Comparison of ENCODE assay signal across 20 cellular contexts in genomic region chr6:157732416-157733161, GRCh38.
"Had no signal": no experiment of that assay in that cellular context is flagged by ENCODE, and none has a peak within 500 bp of the region (broad histone marks: within the 10 kb centered on the region; RNA-seq: fewer than 3 reads in every experiment).

No MANE protein-coding gene starts in this region.

- H3K4me3 ChIP-seq: adrenal gland, SK-N-MC had no signal

- DNase-seq: activated CD4-positive, alpha-beta T cell treated with anti-CD3 and anti-CD28 coated beads for 48 hours; activated CD4-positive, alpha-beta T cell treated with anti-CD3 and anti-CD28 coated beads, Interleukin-2, amount 50 U/mL, for 4 hours; activated CD4-positive, CD25-positive, alpha-beta regulatory T cell treated with anti-CD3 and anti-CD28 coated beads, Interleukin-2, amount 50 U/mL, for 72 hours; activated CD8-positive, alpha-beta memory T cell treated with anti-CD3 and anti-CD28 coated beads, Interleukin-2, amount 50 U/mL, for 48 hours; activated CD8-positive, alpha-beta T cell treated with anti-CD3 and anti-CD28 coated beads, Interleukin-2, amount 10 ng/mL, durations not matched to agents 7 days and 5 days; activated naive CD4-positive, alpha-beta T cell treated with anti-CD3 and anti-CD28 coated beads, Interleukin-2, amount 50 U/mL, for 16 hours; activated naive CD8-positive, alpha-beta T cell treated with anti-CD3 and anti-CD28 coated beads, Interleukin-2, amount 10 ng/mL, durations not matched to agents 7 days and 5 days; activated T-cell treated with anti-CD3 and anti-CD28 coated beads, Interleukin-2, amount 50 U/mL, for 1 hour; anterior cingulate cortex; KG1; NCI-H1092; NCI-H1694; NCI-H2029; NCI-H2107; NCI-H2171 treated with DMSO at 0.1 percent for 48 hours; NCI-H510A; NCI-H526 treated with DMSO at 0.1 percent for 48 hours; NCI-H82 had no signal

- H3K27ac ChIP-seq: adrenal gland, SK-N-MC had no signal

- H3K36me3 ChIP-seq: adrenal gland had no signal

- H3K4me1 ChIP-seq: adrenal gland had no signal

- ATAC-seq: activated CD8-positive, alpha-beta T cell treated with anti-CD3 and anti-CD28 coated beads, Interleukin-2, amount 10 ng/mL, durations not matched to agents 7 days and 5 days had no signal

- H3K9me3 ChIP-seq: adrenal gland had no signal

- H3K27me3 ChIP-seq: adrenal gland had no signal
